ENCODE assay signal across 8 cellular contexts in genomic region chr9:107486674-107487520, GRCh38. TPM values are rescaled to one million over a fixed set of nuclear protein-coding genes. Genes with fewer than 3 reads are reported as not detected.
DNase-seq lines count a peak whose midpoint lies in the region; ATAC-seq and TF ChIP-seq lines count a peak whose summit lies in the region.

No MANE protein-coding gene starts in this region.

- H4K20me1 ChIP-seq in osteoblast (ENCODE audit: insufficient read depth, low read length), result no peaks in the 10 kb centered on the region

- TF ChIP-seq CTCF in AG10803 (conservative IDR thresholded peaks at IDR 0.05; ENCODE audit: low read length) (no peak), Peyer's patch (IDR thresholded peaks at IDR 0.05) (no peak), fibroblast of villous mesenchyme (IDR thresholded peaks at IDR 0.05; ENCODE audit: insufficient read depth, low read depth, low read length) (no peak), osteoblast (IDR thresholded peaks at IDR 0.05; ENCODE audit: extremely low read depth, low read depth, low read length) (no peak)

- TF ChIP-seq POLR2A in Peyer's patch (IDR thresholded peaks at IDR 0.05), result no peak

- H3K4me3 ChIP-seq in AG10803 (ENCODE audit: low read length), result peak overlapping the region; percentile 97
- H3K4me3 ChIP-seq in Peyer's patch, result peak overlapping the region in 3 of 4 donors; percentile 68 to 89 (median 84)
- peak overlapping the region; percentile 68 for H3K4me3 ChIP-seq in fibroblast of villous mesenchyme (ENCODE audit: low read depth, low read length)
- peak overlapping the region; percentile 95 for H3K4me3 ChIP-seq in osteoblast (ENCODE audit: insufficient read depth, low read length)

- H3K36me3 ChIP-seq in Peyer's patch (peaks cover 0 to 34% (median 0%) of the 10 kb centered on the region in 3 donors), osteoblast (ENCODE audit: insufficient read depth, low read length) (peaks cover 16% of the 10 kb centered on the region)

- no peaks in the 10 kb centered on the region for H3K9me3 ChIP-seq in Peyer's patch
- no peaks in the 10 kb centered on the region for H3K9me3 ChIP-seq in osteoblast (ENCODE audit: low read depth, low read length)

- H3K4me2 ChIP-seq in osteoblast (ENCODE audit: insufficient read depth, low read length), result peak overlapping the region; percentile 92

- peak overlapping the region; percentile 70 to 97 (median 92) for H3K27ac ChIP-seq in Peyer's patch
- no peak overlapping the region for H3K27ac ChIP-seq in osteoblast (ENCODE audit: low read depth, low read length)

- DNase-seq in AG10803 (ENCODE audit: low read depth) (no peak), Peyer's patch (peak in 1 of 3 donors; percentile 52), fibroblast of villous mesenchyme (ENCODE audit: low read depth) (no peak), osteoblast (ENCODE audit: insufficient read length, low spot score, missing footprints) (peak; percentile 79), GDM1 (lab: John Stamatoyannopoulos, UW) (no peak)

- no peak for ATAC-seq in GM21576 (IDR thresholded peaks at IDR 0.05; ENCODE audit: unreplicated experiment)
- ATAC-seq in HG02884 (IDR thresholded peaks at IDR 0.05; ENCODE audit: unreplicated experiment), result no peak
- ATAC-seq in GM18520 (IDR thresholded peaks at IDR 0.05; ENCODE audit: unreplicated experiment), result no peak

- H2AFZ ChIP-seq in osteoblast (ENCODE audit: low read length), result no peak overlapping the region

- peaks cover 30% of the 10 kb centered on the region for H3K79me2 ChIP-seq in osteoblast (ENCODE audit: insufficient read depth, low read length)

- H3K4me1 ChIP-seq in Peyer's patch (peaks cover 0 to 19% (median 3%) of the 10 kb centered on the region in 4 donors), osteoblast (ENCODE audit: insufficient read depth, low read length) (peaks cover 11% of the 10 kb centered on the region)

- no peaks in the 10 kb centered on the region for H3K27me3 ChIP-seq in Peyer's patch
- H3K27me3 ChIP-seq in osteoblast (ENCODE audit: insufficient read depth, low read length), result no peaks in the 10 kb centered on the region

RNA-seq across cellular contexts. Expression of gene KLF4, which starts 2.7 kb away (rescaled TPM):
- 100 to 1,000 TPM in 3 of 4 donors, 10 to 100 TPM in 1; 83.3 to 197 (median 165) TPM for total RNA-seq in Peyer's patch
- total RNA-seq in fibroblast of villous mesenchyme, result 2.6 and 3.5 TPM in 2 replicates
- total RNA-seq in osteoblast, result 33.9 and 34.7 TPM in 2 replicates
